In genomic region chr17:64074704-64075484, GRCh38 we compare ENCODE assay signal across 9 cellular contexts. TPM values are rescaled to one million over a fixed set of nuclear protein-coding genes. Genes with fewer than 3 reads are reported as not detected.
DNase-seq lines count a peak whose midpoint lies in the region; ATAC-seq and TF ChIP-seq lines count a peak whose summit lies in the region.
"Had no signal": no experiment of that assay in that cellular context is flagged by ENCODE, and none has a peak within 500 bp of the region (broad histone marks: within the 10 kb centered on the region; RNA-seq: fewer than 3 reads in every experiment).

No MANE protein-coding gene starts in this region.

- H3K36me3 Mint-ChIP-seq in activated T-helper 1 cell treated with anti-CD3 and anti-CD28 coated beads, Interleukin-12 subunit alpha, Interleukin-12 subunit beta, Interleukin-2, Interleukin-4 antibody, amounts not matched to agents 30 ng/mL and 10 ng/mL and 1 ng/mL, durations not matched to agents 14 hours and 24 hours and 36 hours (ENCODE audit: low read depth) = peaks cover 69% of the 10 kb centered on the region

- peaks cover 21 to 46% (median 35%) of the 10 kb centered on the region in 11 experiments for H3K36me3 ChIP-seq in BLaER1 treated with 17β-estradiol and CSF1 and Interleukin-3, amounts not matched to agents 10 nM and 100 nM
- peaks cover 44% of the 10 kb centered on the region for H3K36me3 ChIP-seq in lower lobe of right lung

- no peak overlapping the region for H3K4me3 Mint-ChIP-seq in activated T-helper 1 cell treated with anti-CD3 and anti-CD28 coated beads, Interleukin-12 subunit alpha, Interleukin-12 subunit beta, Interleukin-2, Interleukin-4 antibody, amounts not matched to agents 30 ng/mL and 10 ng/mL and 1 ng/mL, durations not matched to agents 14 hours and 24 hours and 36 hours

- H3K27ac Mint-ChIP-seq in activated T-helper 1 cell treated with anti-CD3 and anti-CD28 coated beads, Interleukin-12 subunit alpha, Interleukin-12 subunit beta, Interleukin-2, Interleukin-4 antibody, amounts not matched to agents 30 ng/mL and 10 ng/mL and 1 ng/mL, durations not matched to agents 14 hours and 24 hours and 36 hours = peak overlapping the region; percentile 31

- ATAC-seq in HG02981 (IDR thresholded peaks at IDR 0.05; ENCODE audit: unreplicated experiment) (peak; percentile 29), lower lobe of right lung (peak; percentile 74 to 88)
- ATAC-seq: Panc1 had no signal

- H3K27ac ChIP-seq in BLaER1 treated with 17β-estradiol and CSF1 and Interleukin-3, amounts not matched to agents 10 nM and 100 nM = peak overlapping the region; percentile 52 to 89 (median 81); a peak in 21 of 22 replicates
- H3K27ac ChIP-seq in lower lobe of right lung = peak overlapping the region; percentile 70

- H3K27me3 ChIP-seq in BLaER1 treated with 17β-estradiol and CSF1 and Interleukin-3, amounts not matched to agents 10 nM and 100 nM = no peaks in the 10 kb centered on the region
- no peaks in the 10 kb centered on the region for H3K27me3 ChIP-seq in lower lobe of right lung (ENCODE audit: low read depth)

- peaks cover 14 to 27% (median 21%) of the 10 kb centered on the region in 11 experiments for H3K9me3 ChIP-seq in BLaER1 treated with 17β-estradiol and CSF1 and Interleukin-3, amounts not matched to agents 10 nM and 100 nM (replicated peaks in 1 of 11)
- no peaks in the 10 kb centered on the region for H3K9me3 ChIP-seq in lower lobe of right lung

- H3K4me3 ChIP-seq in BLaER1 treated with 17β-estradiol and CSF1 and Interleukin-3, amounts not matched to agents 10 nM and 100 nM = peak overlapping the region in 4 of 10 experiments; percentile 20 to 48 (median 24); a peak in 7 of 20 replicates
- H3K4me3 ChIP-seq in lower lobe of right lung = peak overlapping the region; percentile 15

- H3K4me2 ChIP-seq in BLaER1 treated with 17β-estradiol and CSF1 and Interleukin-3, amounts not matched to agents 10 nM and 100 nM = peak overlapping the region; percentile 56 to 91 (median 85)

- no peak for DNase-seq in activated T-helper 1 cell treated with anti-CD3 and anti-CD28 coated beads, Interleukin-12 subunit alpha, Interleukin-12 subunit beta, Interleukin-2, Interleukin-4 antibody, amounts not matched to agents 30 ng/mL and 10 ng/mL and 1 ng/mL, durations not matched to agents 14 hours and 24 hours and 36 hours (ENCODE audit: low spot score)
- DNase-seq in lower lobe of right lung (no peak), DMS 273 treated with DMSO at 0.1 percent for 48 hours (lab: John Stamatoyannopoulos, UW) (no peak), hepatic stellate cell (ENCODE audit: low spot score) (no peak)
- DNase-seq in activated naive CD4-positive, alpha-beta T cell treated with anti-CD3 and anti-CD28 coated beads, Interleukin-2, amount 50 U/mL, for 16 hours = no peak
- no peak for DNase-seq in activated CD8-positive, alpha-beta memory T cell treated with anti-CD3 and anti-CD28 coated beads, Interleukin-2, amount 50 U/mL, for 48 hours

- peak overlapping the region; percentile 51 to 77 (median 67); a peak in 21 of 22 replicates for H3K9ac ChIP-seq in BLaER1 treated with 17β-estradiol and CSF1 and Interleukin-3, amounts not matched to agents 10 nM and 100 nM

- H3K4me1 Mint-ChIP-seq in activated T-helper 1 cell treated with anti-CD3 and anti-CD28 coated beads, Interleukin-12 subunit alpha, Interleukin-12 subunit beta, Interleukin-2, Interleukin-4 antibody, amounts not matched to agents 30 ng/mL and 10 ng/mL and 1 ng/mL, durations not matched to agents 14 hours and 24 hours and 36 hours (ENCODE audit: low read depth) = peaks cover 22% of the 10 kb centered on the region

- H3K9me3 Mint-ChIP-seq in activated T-helper 1 cell treated with anti-CD3 and anti-CD28 coated beads, Interleukin-12 subunit alpha, Interleukin-12 subunit beta, Interleukin-2, Interleukin-4 antibody, amounts not matched to agents 30 ng/mL and 10 ng/mL and 1 ng/mL, durations not matched to agents 14 hours and 24 hours and 36 hours = peaks cover 5% of the 10 kb centered on the region

- peaks cover 50 to 56% (median 54%) of the 10 kb centered on the region in 10 experiments for H3K4me1 ChIP-seq in BLaER1 treated with 17β-estradiol and CSF1 and Interleukin-3, amounts not matched to agents 10 nM and 100 nM
- peaks cover 41% of the 10 kb centered on the region for H3K4me1 ChIP-seq in lower lobe of right lung

- intact Hi-C loops in activated T-helper 1 cell treated with anti-CD3 and anti-CD28 coated beads, Interleukin-12 subunit alpha, Interleukin-12 subunit beta, Interleukin-2, Interleukin-4 antibody, amounts not matched to agents 30 ng/mL and 10 ng/mL and 1 ng/mL, durations not matched to agents 14 hours and 24 hours and 36 hours (cut with micrococcal nuclease) = no loop called here
- intact Hi-C loops in lower lobe of right lung (cut with DNase I) = no loop called here

- H4K20me1 ChIP-seq in BLaER1 treated with 17β-estradiol and CSF1 and Interleukin-3, amounts not matched to agents 10 nM and 100 nM = peaks cover 0 to 3% (median 0%) of the 10 kb centered on the region in 11 experiments; a peak in 1 of 22 replicates

- H3K27me3 Mint-ChIP-seq in activated T-helper 1 cell treated with anti-CD3 and anti-CD28 coated beads, Interleukin-12 subunit alpha, Interleukin-12 subunit beta, Interleukin-2, Interleukin-4 antibody, amounts not matched to agents 30 ng/mL and 10 ng/mL and 1 ng/mL, durations not matched to agents 14 hours and 24 hours and 36 hours (ENCODE audit: insufficient read depth) = no peaks in the 10 kb centered on the region

- no peak for TF ChIP-seq CTCF in lower lobe of right lung (IDR thresholded peaks at IDR 0.05)

RNA-seq across cellular contexts. Expression of gene ICAM2, which starts 54.5 kb away (rescaled TPM):
- total RNA-seq in activated T-helper 1 cell treated with anti-CD3 and anti-CD28 coated beads, Interleukin-12 subunit alpha, Interleukin-12 subunit beta, Interleukin-2, Interleukin-4 antibody, amounts not matched to agents 30 ng/mL and 10 ng/mL and 1 ng/mL, durations not matched to agents 14 hours and 24 hours and 36 hours = 58.3 and 62.1 TPM in 2 replicates
- 69.2 TPM for total RNA-seq in lower lobe of right lung

RNA-seq across cellular contexts. Expression of gene ERN1, which starts 55.0 kb away (rescaled TPM):
- 90.0 and 91.6 TPM in 2 replicates for total RNA-seq in activated T-helper 1 cell treated with anti-CD3 and anti-CD28 coated beads, Interleukin-12 subunit alpha, Interleukin-12 subunit beta, Interleukin-2, Interleukin-4 antibody, amounts not matched to agents 30 ng/mL and 10 ng/mL and 1 ng/mL, durations not matched to agents 14 hours and 24 hours and 36 hours
- total RNA-seq in lower lobe of right lung = 39.7 TPM
